9 cellular contexts compared by ENCODE assay signal in the genomic region with DNA sequence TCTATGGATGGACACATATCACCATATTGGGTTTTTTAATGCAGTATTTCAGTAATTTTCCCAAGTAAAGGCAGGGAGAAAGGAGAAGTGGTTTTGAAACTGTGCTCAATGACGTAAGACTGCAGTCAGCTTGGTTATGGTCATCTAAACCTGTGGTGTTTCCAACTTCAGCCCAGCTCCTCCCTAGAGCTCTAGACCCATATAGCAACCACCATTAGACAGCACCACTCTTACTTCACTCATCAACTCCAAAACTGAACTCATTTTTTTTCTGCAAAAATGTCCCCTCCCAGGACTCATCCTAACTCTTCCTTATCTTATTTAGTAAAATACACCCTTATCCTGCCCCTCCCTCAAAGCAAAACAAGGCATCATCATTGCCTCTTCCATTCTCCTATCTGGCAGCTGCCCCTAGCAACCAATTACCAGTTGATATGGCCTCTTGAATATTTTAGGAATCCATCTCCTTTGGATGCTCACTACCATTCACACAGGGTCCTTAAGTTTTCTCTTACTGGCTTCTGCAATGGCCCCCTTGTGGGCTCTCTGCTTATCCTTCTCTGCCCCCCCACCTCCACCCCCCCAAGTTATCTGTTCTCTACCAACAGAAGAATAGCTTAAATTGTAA. TPM values are rescaled to one million over a fixed set of nuclear protein-coding genes. Genes with fewer than 3 reads are reported as not detected.
DNase-seq lines count a peak whose midpoint lies in the region; ATAC-seq, FAIRE-seq and TF ChIP-seq lines count a peak whose summit lies in the region.
"Had no signal": no experiment of that assay in that cellular context is flagged by ENCODE, and none has a peak within 500 bp of the region (broad histone marks: within the 10 kb centered on the region; RNA-seq: fewer than 3 reads in every experiment).

No MANE protein-coding gene starts in this region.

- no peaks in the 10 kb centered on the region for H3K9me3 Mint-ChIP-seq in CD4-positive, CD25-positive, alpha-beta regulatory T cell

- peak overlapping the region in 2 of 3 donors; percentile 88 for H3K27ac Mint-ChIP-seq in CD4-positive, CD25-positive, alpha-beta regulatory T cell

- H3F3A ChIP-seq in PC-9 (ENCODE audit: insufficient read depth, low read depth), result peaks cover 15% of the 10 kb centered on the region; the same call in 1 of the 2 replicates

- BruUV-seq in PC-9 (replicated peaks; lab: Mats Ljungman, UMichigan), result no TSS peak

- H2AFZ ChIP-seq in PC-9, result peak overlapping the region; percentile 84; the same call in 1 of the 2 replicates

- H3K9me2 ChIP-seq in PC-9 (ENCODE audit: insufficient read depth), result peaks cover 5% of the 10 kb centered on the region; the same call in 1 of the 2 replicates

- H3K9me3 ChIP-seq in CD4-positive, CD25-positive, alpha-beta regulatory T cell (ENCODE audit: control insufficient read depth in 2 of 2, low read length in 2 of 2), result no peaks in the 10 kb centered on the region
- no peaks in the 10 kb centered on the region for H3K9me3 ChIP-seq in PC-9 (ENCODE audit: insufficient read depth, low read depth)

- peak overlapping the region; percentile 78 for H3K4me2 ChIP-seq in PC-9

- TF ChIP-seq CTCF in PC-9 (conservative IDR thresholded peaks at IDR 0.05) (no peak), foreskin fibroblast (IDR thresholded peaks at IDR 0.05; ENCODE audit: low read depth, low read length) (no peak), D721Med (IDR thresholded peaks at IDR 0.05; ENCODE audit: insufficient read depth, missing control alignments) (no peak)

- H3K27me3 ChIP-seq in CD4-positive, CD25-positive, alpha-beta regulatory T cell (ENCODE audit: control insufficient read depth, insufficient read depth, low read length), result no peaks in the 10 kb centered on the region
- no peaks in the 10 kb centered on the region for H3K27me3 ChIP-seq in PC-9 (ENCODE audit: insufficient read depth, low read depth)

- H3K79me2 ChIP-seq in PC-9 (ENCODE audit: low read depth), result peaks cover 46% of the 10 kb centered on the region

- no peak overlapping the region for H3K27ac ChIP-seq in CD4-positive, CD25-positive, alpha-beta regulatory T cell (ENCODE audit: insufficient read depth, low read length, poor library complexity, severe bottlenecking)
- H3K27ac ChIP-seq in PC-9, result no peak overlapping the region

- H3K27me3 Mint-ChIP-seq in CD4-positive, CD25-positive, alpha-beta regulatory T cell, result no peaks in the 10 kb centered on the region

- H4K20me1 ChIP-seq in PC-9 (ENCODE audit: insufficient read depth), result peaks cover 22% of the 10 kb centered on the region

- CTCF ChIA-PET in PC-9 (lab: Charles Lee), result interaction anchor here (0.6 to 1.0 kb wide), 2 partner anchors 41 to 55 kb away, joined by 3 to 4 read pairs; no protein-coding TSS in a partner anchor

- intact Hi-C loops in PC-9 (cut with micrococcal nuclease; ENCODE audit: unreplicated experiment), result loop anchor here (2.0 kb wide), 1 partner anchor 33 kb away; no protein-coding TSS in a partner anchor

- H3K36me3 Mint-ChIP-seq in CD4-positive, CD25-positive, alpha-beta regulatory T cell, result peaks cover 4% of the 10 kb centered on the region

- H3K4me1 Mint-ChIP-seq in CD4-positive, CD25-positive, alpha-beta regulatory T cell, result peaks cover 17 to 42% (median 37%) of the 10 kb centered on the region in 4 donors

- no peak for DNase-seq in CD4-positive, CD25-positive, alpha-beta regulatory T cell
- no peak for DNase-seq in PC-9
- DNase-seq in foreskin fibroblast, result peak; percentile 56 to 68
- no peak for DNase-seq in NCI-H2171 treated with DMSO at 0.1 percent for 48 hours (lab: John Stamatoyannopoulos, UW)
- no peak for DNase-seq in retina
- no peak for DNase-seq in D721Med (ENCODE audit: insufficient read length, low spot score)

- no peak for ATAC-seq in CD4-positive, CD25-positive, alpha-beta regulatory T cell (ENCODE audit: low read depth in 2 of 2)
- ATAC-seq in GM21723 (IDR thresholded peaks at IDR 0.05; ENCODE audit: unreplicated experiment) (peak; percentile 37), GM19397 (IDR thresholded peaks at IDR 0.05; ENCODE audit: unreplicated experiment) (no peak)

- no peaks in the 10 kb centered on the region for H3K36me3 ChIP-seq in CD4-positive, CD25-positive, alpha-beta regulatory T cell (ENCODE audit: control insufficient read depth, insufficient read depth, low read length)
- H3K36me3 ChIP-seq in PC-9 (ENCODE audit: low read depth), result no peaks in the 10 kb centered on the region

- peaks cover 35% of the 10 kb centered on the region for H3K4me1 ChIP-seq in CD4-positive, CD25-positive, alpha-beta regulatory T cell (ENCODE audit: control insufficient read depth, insufficient read depth, low read length, poor library complexity, severe bottlenecking)
- peaks cover 30% of the 10 kb centered on the region for H3K4me1 ChIP-seq in PC-9 (replicated peaks; ENCODE audit: insufficient read depth)

- no peak overlapping the region for H3K4me3 ChIP-seq in CD4-positive, CD25-positive, alpha-beta regulatory T cell (ENCODE audit: low read depth, low read length)
- H3K4me3 ChIP-seq in PC-9 (peak overlapping the region; percentile 75), foreskin fibroblast (ENCODE audit: low read depth in 1 of 2, low read length in 2 of 2) (no peak overlapping the region)

- FAIRE-seq in D721Med (lab: Jason Lieb, UNC), result no peak
- FAIRE-seq: bronchial epithelial cell had no signal

- H3K4me3 Mint-ChIP-seq in CD4-positive, CD25-positive, alpha-beta regulatory T cell, result peak overlapping the region; percentile 87 to 92 (median 88)

- POLR2A ChIA-PET in PC-9 (lab: Charles Lee; ENCODE audit: unreplicated experiment), result interaction anchor here (0.7 to 0.9 kb wide), 2 partner anchors 9 to 124 kb away, joined by 5 to 9 read pairs; no protein-coding TSS in a partner anchor

RNA-seq across cellular contexts. Expression of a gene that starts 1.5 kb away (rescaled TPM):
- total RNA-seq in CD4-positive, CD25-positive, alpha-beta regulatory T cell, result 22.4 TPM
- 10 to 100 TPM; 57.0 to 71.2 (median 58.4) TPM for polyA plus RNA-seq in CD4-positive, CD25-positive, alpha-beta regulatory T cell
- total RNA-seq in PC-9 (2021), result 34.3 and 36.8 TPM in 2 replicates

RNA-seq across cellular contexts. Expression of a gene that starts 55.7 kb away (rescaled TPM):
- total RNA-seq in CD4-positive, CD25-positive, alpha-beta regulatory T cell, result 3.7 TPM
- 10 to 100 TPM; 13.8 to 23.3 (median 19.2) TPM for polyA plus RNA-seq in CD4-positive, CD25-positive, alpha-beta regulatory T cell
- total RNA-seq in PC-9 (2021), result 22.3 and 23.1 TPM in 2 replicates

Comparison
In these comparisons a context has a peak if more than half of its experiments do, and no peak if none do; other contexts are left out.
1. DNase-seq: peak in foreskin fibroblast (2 of 2); none in CD4-positive, CD25-positive, alpha-beta regulatory T cell (0 of 3), PC-9 (0 of 2), NCI-H2171 treated with DMSO at 0.1 percent for 48 hours (single experiment), retina (single experiment) and D721Med (single experiment).